8 cellular contexts compared by ENCODE assay signal in the genomic region with DNA sequence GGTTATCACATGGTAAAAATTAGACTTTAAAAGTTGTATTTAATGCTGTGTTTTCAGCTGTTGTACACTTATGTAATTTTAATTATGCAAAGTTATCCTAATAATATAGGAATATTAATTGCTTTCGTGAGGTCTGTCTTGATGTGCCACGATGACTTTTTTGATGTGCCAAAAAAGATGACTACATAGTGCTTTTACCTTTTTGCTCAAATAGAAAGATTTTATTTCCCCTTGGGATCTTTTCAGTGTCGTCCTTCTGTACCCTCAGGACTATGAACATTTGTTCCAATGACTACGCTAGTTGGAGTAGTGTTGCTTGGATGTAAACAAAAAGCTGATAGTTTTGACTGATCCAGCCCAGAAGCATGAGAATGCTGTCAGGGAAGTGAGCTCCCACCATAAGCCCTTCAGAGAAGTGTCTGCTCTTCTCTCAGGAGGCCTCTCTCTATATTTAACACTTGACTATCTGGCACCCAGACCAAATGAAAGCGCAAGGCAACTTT. TPM values are rescaled to one million over a fixed set of nuclear protein-coding genes. Genes with fewer than 3 reads are reported as not detected.
DNase-seq lines count a peak whose midpoint lies in the region; ATAC-seq, FAIRE-seq and TF ChIP-seq lines count a peak whose summit lies in the region.

No MANE protein-coding gene starts in this region.

- no peak for DNase-seq in activated T-cell treated with anti-CD3 and anti-CD28 coated beads, Interleukin-2, amount 50 U/mL, for 4 hours
- no peak for DNase-seq in activated T-cell treated with anti-CD3 and anti-CD28 coated beads, Interleukin-2, amount 50 U/mL, for 1 hour
- DNase-seq in activated naive CD8-positive, alpha-beta T cell treated with anti-CD3 and anti-CD28 coated beads, Interleukin-2, amount 10 ng/mL, durations not matched to agents 7 days and 5 days, result no peak
- no peak for DNase-seq in left lung
- DNase-seq in tibial artery, result no peak
- DNase-seq in NOMO-1 treated with dmso at 0.1 percent for 144 hours (lab: John Stamatoyannopoulos, UW; ENCODE audit: unreplicated experiment), result no peak
- DNase-seq in GM12892 (ENCODE audit: insufficient read length), result no peak
- no peak for DNase-seq in H4 (ENCODE audit: low spot score)

- no peaks in the 10 kb centered on the region for H3K9me3 Mint-ChIP-seq in activated T-cell treated with anti-CD3 and anti-CD28 coated beads, Interleukin-2, amount 50 U/mL, for 4 hours
- H3K9me3 Mint-ChIP-seq in activated naive CD8-positive, alpha-beta T cell treated with anti-CD3 and anti-CD28 coated beads, Interleukin-2, amount 10 ng/mL, durations not matched to agents 7 days and 5 days, result no peaks in the 10 kb centered on the region

- no peaks in the 10 kb centered on the region for H3K27me3 Mint-ChIP-seq in activated T-cell treated with anti-CD3 and anti-CD28 coated beads, Interleukin-2, amount 50 U/mL, for 4 hours (ENCODE audit: low read depth)
- no peaks in the 10 kb centered on the region for H3K27me3 Mint-ChIP-seq in activated naive CD8-positive, alpha-beta T cell treated with anti-CD3 and anti-CD28 coated beads, Interleukin-2, amount 10 ng/mL, durations not matched to agents 7 days and 5 days

- H3K4me3 ChIP-seq in left lung (peak overlapping the region; percentile 83 to 93), tibial artery (peak overlapping the region; percentile 84 to 95)

- H3K4me3 Mint-ChIP-seq in activated T-cell treated with anti-CD3 and anti-CD28 coated beads, Interleukin-2, amount 50 U/mL, for 4 hours, result peak overlapping the region; percentile 94
- peak overlapping the region; percentile 98 for H3K4me3 Mint-ChIP-seq in activated naive CD8-positive, alpha-beta T cell treated with anti-CD3 and anti-CD28 coated beads, Interleukin-2, amount 10 ng/mL, durations not matched to agents 7 days and 5 days

- H3K36me3 ChIP-seq in left lung, result peaks cover 0 to 1% of the 10 kb centered on the region in 2 donors
- H3K36me3 ChIP-seq in tibial artery, result peaks cover 0 to 5% (median 0%) of the 10 kb centered on the region in 3 donors

- peak overlapping the region; percentile 99 for H3K27ac Mint-ChIP-seq in activated naive CD8-positive, alpha-beta T cell treated with anti-CD3 and anti-CD28 coated beads, Interleukin-2, amount 10 ng/mL, durations not matched to agents 7 days and 5 days

- H3K9me3 ChIP-seq in left lung (no peaks in the 10 kb centered on the region), tibial artery (no peaks in the 10 kb centered on the region)

- H3K27ac ChIP-seq in left lung, result peak overlapping the region; percentile 100
- peak overlapping the region; percentile 98 to 100 for H3K27ac ChIP-seq in tibial artery

- H3K4me1 Mint-ChIP-seq in activated T-cell treated with anti-CD3 and anti-CD28 coated beads, Interleukin-2, amount 50 U/mL, for 4 hours (ENCODE audit: low read depth), result peaks cover 33% of the 10 kb centered on the region
- peaks cover 23% of the 10 kb centered on the region for H3K4me1 Mint-ChIP-seq in activated naive CD8-positive, alpha-beta T cell treated with anti-CD3 and anti-CD28 coated beads, Interleukin-2, amount 10 ng/mL, durations not matched to agents 7 days and 5 days

- peaks cover 19 to 46% of the 10 kb centered on the region in 2 donors for H3K4me1 ChIP-seq in left lung
- peaks cover 0 to 30% (median 14%) of the 10 kb centered on the region in 4 donors for H3K4me1 ChIP-seq in tibial artery

- peak in 1 of 2 donors; percentile 31 for TF ChIP-seq CTCF in left lung (IDR thresholded peaks at IDR 0.05)
- no peak for TF ChIP-seq CTCF in tibial artery (IDR thresholded peaks at IDR 0.05)

- no peak for FAIRE-seq in GM12892 (lab: Jason Lieb, UNC)

- no peak for TF ChIP-seq POLR2A in GM12892 (IDR thresholded peaks at IDR 0.05; ENCODE audit: low read depth, low read length)

- POLR2A ChIA-PET in activated naive CD8-positive, alpha-beta T cell treated with anti-CD3 and anti-CD28 coated beads, Interleukin-2, amount 10 ng/mL, durations not matched to agents 7 days and 5 days (lab: Charles Lee), result interaction anchor here (0.6 to 3.5 kb wide), 21 partner anchors 8 to 1432 kb away, joined by 3 to 63 read pairs (median 6); partner anchors contain the start of genes ARMC2, CDC40, CDK19 and CEP57L1

- no peaks in the 10 kb centered on the region for H3K27me3 ChIP-seq in left lung
- H3K27me3 ChIP-seq in tibial artery, result no peaks in the 10 kb centered on the region

- intact Hi-C loops in left lung (cut with DNase I), result loop anchor here in 1 of 2 donors (10.0 kb wide), 1 partner anchor 199 kb away; no protein-coding TSS in a partner anchor
- intact Hi-C loops in tibial artery (cut with DNase I; ENCODE audit: low total_unique reads), result loop anchor here (2.0 to 10.0 kb wide), 6 partner anchors 57 to 826 kb away; partner anchors contain the start of genes CEP57L1, PPIL6, SESN1 and SMPD2

- H3K36me3 Mint-ChIP-seq in activated T-cell treated with anti-CD3 and anti-CD28 coated beads, Interleukin-2, amount 50 U/mL, for 4 hours (ENCODE audit: insufficient read depth), result peaks cover 17% of the 10 kb centered on the region
- H3K36me3 Mint-ChIP-seq in activated naive CD8-positive, alpha-beta T cell treated with anti-CD3 and anti-CD28 coated beads, Interleukin-2, amount 10 ng/mL, durations not matched to agents 7 days and 5 days, result peaks cover 21% of the 10 kb centered on the region

- no peak for ATAC-seq in activated T-cell treated with anti-CD3 and anti-CD28 coated beads, Interleukin-2, amount 50 U/mL, for 4 hours
- ATAC-seq in activated naive CD8-positive, alpha-beta T cell treated with anti-CD3 and anti-CD28 coated beads, Interleukin-2, amount 10 ng/mL, durations not matched to agents 7 days and 5 days (ENCODE audit: low read depth), result no peak
- ATAC-seq in left lung, result no peak

RNA-seq across cellular contexts. Expression of gene CD164, which starts 1.2 kb away (rescaled TPM):
- 100 to 1,000 TPM; 236 to 295 (median 239) TPM for total RNA-seq in activated T-cell treated with anti-CD3 and anti-CD28 coated beads, Interleukin-2, amount 50 U/mL, for 4 hours
- 100 to 1,000 TPM; 250 to 252 TPM for total RNA-seq in activated naive CD8-positive, alpha-beta T cell treated with anti-CD3 and anti-CD28 coated beads, Interleukin-2, amount 10 ng/mL, durations not matched to agents 7 days and 5 days
- 100 to 1,000 TPM; 266 to 284 TPM for total RNA-seq in left lung
- 160 TPM for polyA plus RNA-seq in GM12892 (2012; ENCODE audit: missing spikeins)
- total RNA-seq in H4 (2014; rRNA removed; shearing (Covaris generic)), result 92.0 and 115 TPM in 2 replicates

RNA-seq across cellular contexts. Expression of gene PPIL6, which starts 56.9 kb away (rescaled TPM):
- under 1 TPM; 0.13 to 0.46 (median 0.27) TPM for total RNA-seq in activated T-cell treated with anti-CD3 and anti-CD28 coated beads, Interleukin-2, amount 50 U/mL, for 4 hours
- total RNA-seq in activated naive CD8-positive, alpha-beta T cell treated with anti-CD3 and anti-CD28 coated beads, Interleukin-2, amount 10 ng/mL, durations not matched to agents 7 days and 5 days, result under 1 TPM; 0.17 to 0.53 TPM
- total RNA-seq in left lung, result 1 to 10 TPM; 4.5 to 8.4 TPM
- polyA plus RNA-seq in GM12892 (2012; ENCODE audit: missing spikeins), result not detected
- total RNA-seq in H4 (2014; rRNA removed; shearing (Covaris generic)), result 1.0 TPM in 1 of 2 replicates, not detected in the other

RNA-seq across cellular contexts. Expression of gene SMPD2, which starts 57.0 kb away (rescaled TPM):
- total RNA-seq in activated T-cell treated with anti-CD3 and anti-CD28 coated beads, Interleukin-2, amount 50 U/mL, for 4 hours, result 10 to 100 TPM; 12.5 to 19.4 (median 15.6) TPM
- total RNA-seq in activated naive CD8-positive, alpha-beta T cell treated with anti-CD3 and anti-CD28 coated beads, Interleukin-2, amount 10 ng/mL, durations not matched to agents 7 days and 5 days, result 10 to 100 TPM; 15.6 to 16.6 TPM
- total RNA-seq in left lung, result 10 to 100 TPM; 12.8 TPM
- 9.8 TPM for polyA plus RNA-seq in GM12892 (2012; ENCODE audit: missing spikeins)
- total RNA-seq in H4 (2014; rRNA removed; shearing (Covaris generic)), result 11.2 and 12.9 TPM in 2 replicates
